8 cellular contexts compared by ENCODE assay signal in genomic region chr6:26249709-26249958, GRCh38.
DNase-seq lines count a peak whose midpoint lies in the region; ATAC-seq, FAIRE-seq and TF ChIP-seq lines count a peak whose summit lies in the region.

No MANE protein-coding gene starts in this region.

- H3K4me3 ChIP-seq in AG04449 (ENCODE audit: low read depth, low read length) (peak overlapping the region; percentile 68), WI38 (ENCODE audit: low read depth, low read length) (peak overlapping the region; percentile 80), smooth muscle cell (peak overlapping the region; percentile 74)

- no peaks in the 10 kb centered on the region for H3K27me3 ChIP-seq in smooth muscle cell (ENCODE audit: low read depth)

- under 1% methylated on average over 13 of the region's 13 CpGs for WGBS in smooth muscle cell (ENCODE audit: low lambda C conversion rate)

- POLR2A ChIA-PET in AG04449 (lab: Yijun Ruan, JAX), result interaction anchor here (1.3 to 4.3 kb wide), 6 partner anchors 8 to 36 kb away, joined by 4 to 62 read pairs (median 27); a partner anchor contains a TSS

- H3K9ac ChIP-seq in smooth muscle cell (ENCODE audit: low read depth), result peak overlapping the region; percentile 70

- H3K4me2 ChIP-seq in smooth muscle cell, result peak overlapping the region; percentile 99

- H3F3A ChIP-seq in smooth muscle cell (ENCODE audit: low read depth), result peaks cover 19% of the 10 kb centered on the region

- TF ChIP-seq CTCF in AG04449 (IDR thresholded peaks at IDR 0.05; ENCODE audit: insufficient read depth, low read length, missing control alignments) (no peak), WI38 (IDR thresholded peaks at IDR 0.05; ENCODE audit: low read depth, low read length) (no peak), smooth muscle cell (IDR thresholded peaks at IDR 0.05; ENCODE audit: borderline replicate concordance, insufficient read depth, poor library complexity, severe bottlenecking) (no peak)

- H3K4me1 ChIP-seq in smooth muscle cell (ENCODE audit: low read depth), result peaks cover 16% of the 10 kb centered on the region

- H3K79me2 ChIP-seq in smooth muscle cell (ENCODE audit: low read depth), result peaks cover 15% of the 10 kb centered on the region

- intact Hi-C loops in left ventricle myocardium superior (cut with micrococcal nuclease), result no loop called here

- H2AFZ ChIP-seq in smooth muscle cell (ENCODE audit: low read depth), result peak overlapping the region; percentile 97

- H3K27ac ChIP-seq in smooth muscle cell (ENCODE audit: low read depth), result peak overlapping the region; percentile 71

- DNase-seq in AG04449 (ENCODE audit: low read depth, low spot score), result no peak
- no peak for DNase-seq in GM18507 (ENCODE audit: extremely low spot score, insufficient read length, low read depth)
- no peak for DNase-seq in left ventricle myocardium superior
- DNase-seq in smooth muscle cell (lab: John Stamatoyannopoulos, UW; ENCODE audit: unreplicated experiment), result no peak
- no peak for DNase-seq in HuH-7 (ENCODE audit: low spot score)
- DNase-seq in AG20443 (ENCODE audit: low spot score), result no peak

- ATAC-seq in HG03103 (IDR thresholded peaks at IDR 0.05; ENCODE audit: low read depth, unreplicated experiment), result peak; percentile 16
- peak; percentile 60 for ATAC-seq in left ventricle myocardium superior

- CTCF ChIA-PET in AG04449 (lab: Yijun Ruan, JAX), result interaction anchor here (0.8 to 2.7 kb wide), 9 partner anchors 8 to 24 kb away, joined by 3 to 20 read pairs (median 3); a partner anchor contains a TSS

- H3K9me3 ChIP-seq in smooth muscle cell (replicated peaks; ENCODE audit: low read depth), result no peaks in the 10 kb centered on the region

- H3K36me3 ChIP-seq in smooth muscle cell (ENCODE audit: low read depth), result no peaks in the 10 kb centered on the region

- no peaks in the 10 kb centered on the region for H4K20me1 ChIP-seq in smooth muscle cell (ENCODE audit: low read depth)

- peak; percentile 86 for FAIRE-seq in GM18507 (lab: Jason Lieb, UNC)
